11 cellular contexts compared by ENCODE assay signal in genomic region chr7:116097365-116098009, GRCh38.
DNase-seq lines count a peak whose midpoint lies in the region; ATAC-seq and TF ChIP-seq lines count a peak whose summit lies in the region.
"Had no signal": no experiment of that assay in that cellular context is flagged by ENCODE, and none has a peak within 500 bp of the region (broad histone marks: within the 10 kb centered on the region; RNA-seq: fewer than 3 reads in every experiment).

No MANE protein-coding gene starts in this region.

- no peaks in the 10 kb centered on the region for H3K36me3 ChIP-seq in smooth muscle cell (ENCODE audit: low read depth)
- H3K36me3 ChIP-seq: gastroesophageal sphincter, sigmoid colon had no signal

- POLR2A ChIA-PET in activated CD8-positive, alpha-beta T cell treated with anti-CD3 and anti-CD28 coated beads, Interleukin-2, amount 10 ng/mL, durations not matched to agents 7 days and 5 days (lab: Charles Lee), result no interaction called here

- peak overlapping the region; percentile 61 for H2AFZ ChIP-seq in smooth muscle cell (ENCODE audit: low read depth)

- no peaks in the 10 kb centered on the region for H3K4me1 Mint-ChIP-seq in activated CD8-positive, alpha-beta T cell treated with anti-CD3 and anti-CD28 coated beads, Interleukin-2, amount 10 ng/mL, durations not matched to agents 7 days and 5 days (ENCODE audit: low read depth)

- no peaks in the 10 kb centered on the region for H3K79me2 ChIP-seq in smooth muscle cell (ENCODE audit: low read depth)

- CTCF ChIA-PET in activated CD8-positive, alpha-beta T cell treated with anti-CD3 and anti-CD28 coated beads, Interleukin-2, amount 10 ng/mL, durations not matched to agents 7 days and 5 days (lab: Charles Lee), result interaction anchor here (1.9 kb wide), 1 partner anchor 10 kb away, joined by 4 read pairs; no protein-coding TSS in a partner anchor

- H3K27me3 ChIP-seq in smooth muscle cell (ENCODE audit: low read depth), result no peaks in the 10 kb centered on the region
- H3K27me3 ChIP-seq: gastroesophageal sphincter, sigmoid colon had no signal

- ATAC-seq in GM19395 (IDR thresholded peaks at IDR 0.05; ENCODE audit: unreplicated experiment) (peak; percentile 45), HG03045 (IDR thresholded peaks at IDR 0.05; ENCODE audit: unreplicated experiment) (no peak)
- ATAC-seq in activated CD8-positive, alpha-beta T cell treated with anti-CD3 and anti-CD28 coated beads, Interleukin-2, amount 10 ng/mL, durations not matched to agents 7 days and 5 days, result no peak
- ATAC-seq: gastroesophageal sphincter had no signal

- DNase-seq in OCI-M1 (lab: John Stamatoyannopoulos, UW), result peak; percentile 75
- peak; percentile 43 for DNase-seq in epithelial cell of proximal tubule (ENCODE audit: low read depth)
- DNase-seq in smooth muscle cell (lab: John Stamatoyannopoulos, UW; ENCODE audit: unreplicated experiment), result no peak
- no peak for DNase-seq in pons (ENCODE audit: low spot score)
- DNase-seq in activated CD8-positive, alpha-beta T cell treated with anti-CD3 and anti-CD28 coated beads, Interleukin-2, amount 10 ng/mL, durations not matched to agents 7 days and 5 days, result no peak
- DNase-seq: activated CD8-positive, alpha-beta memory T cell treated with anti-CD3 and anti-CD28 coated beads, Interleukin-2, amount 50 U/mL, for 4 hours; NCI-H187 treated with DMSO at 0.1 percent for 48 hours; sigmoid colon had no signal

- H3F3A ChIP-seq in smooth muscle cell (ENCODE audit: low read depth), result no peaks in the 10 kb centered on the region

- 71% methylated on average over 4 of the region's 4 CpGs for WGBS in smooth muscle cell (ENCODE audit: low lambda C conversion rate)

- no peaks in the 10 kb centered on the region for H4K20me1 ChIP-seq in smooth muscle cell (ENCODE audit: low read depth)

- no peaks in the 10 kb centered on the region for H3K36me3 Mint-ChIP-seq in activated CD8-positive, alpha-beta T cell treated with anti-CD3 and anti-CD28 coated beads, Interleukin-2, amount 10 ng/mL, durations not matched to agents 7 days and 5 days (ENCODE audit: low read depth)

- H3K9ac ChIP-seq in smooth muscle cell (ENCODE audit: low read depth), result peak overlapping the region; percentile 50

- no peaks in the 10 kb centered on the region for H3K9me3 Mint-ChIP-seq in activated CD8-positive, alpha-beta T cell treated with anti-CD3 and anti-CD28 coated beads, Interleukin-2, amount 10 ng/mL, durations not matched to agents 7 days and 5 days (ENCODE audit: insufficient read depth)

- H3K4me3 Mint-ChIP-seq in activated CD8-positive, alpha-beta T cell treated with anti-CD3 and anti-CD28 coated beads, Interleukin-2, amount 10 ng/mL, durations not matched to agents 7 days and 5 days, result no peak overlapping the region

- H3K4me1 ChIP-seq in smooth muscle cell (ENCODE audit: low read depth), result no peaks in the 10 kb centered on the region
- H3K4me1 ChIP-seq: gastroesophageal sphincter, sigmoid colon had no signal

- TF ChIP-seq CTCF in epithelial cell of proximal tubule (conservative IDR thresholded peaks at IDR 0.05; ENCODE audit: low read depth, low read length) (peak; percentile 20), smooth muscle cell (IDR thresholded peaks at IDR 0.05; ENCODE audit: borderline replicate concordance, insufficient read depth, poor library complexity, severe bottlenecking) (no peak)

- H3K9me3 ChIP-seq in smooth muscle cell (replicated peaks; ENCODE audit: low read depth), result no peaks in the 10 kb centered on the region
- H3K9me3 ChIP-seq: gastroesophageal sphincter, sigmoid colon had no signal

- H3K27me3 Mint-ChIP-seq in activated CD8-positive, alpha-beta T cell treated with anti-CD3 and anti-CD28 coated beads, Interleukin-2, amount 10 ng/mL, durations not matched to agents 7 days and 5 days (ENCODE audit: low read depth), result peaks cover 5% of the 10 kb centered on the region

- H3K27ac Mint-ChIP-seq in activated CD8-positive, alpha-beta T cell treated with anti-CD3 and anti-CD28 coated beads, Interleukin-2, amount 10 ng/mL, durations not matched to agents 7 days and 5 days, result no peak overlapping the region

- H3K4me3 ChIP-seq in epithelial cell of proximal tubule (ENCODE audit: low read depth, low read length) (no peak overlapping the region), smooth muscle cell (no peak overlapping the region)
- H3K4me3 ChIP-seq: gastroesophageal sphincter, sigmoid colon had no signal

- no peak overlapping the region for H3K4me2 ChIP-seq in smooth muscle cell

- peak overlapping the region; percentile 68 for H3K27ac ChIP-seq in smooth muscle cell (ENCODE audit: low read depth)
- H3K27ac ChIP-seq: gastroesophageal sphincter, sigmoid colon had no signal

Comparison
In these comparisons a context has a peak if more than half of its experiments do, and no peak if none do; other contexts are left out.
1. DNase-seq: peak in OCI-M1 (single experiment) and epithelial cell of proximal tubule (single experiment); none in smooth muscle cell (single experiment), pons (single experiment) and activated CD8-positive, alpha-beta T cell treated with anti-CD3 and anti-CD28 coated beads, Interleukin-2, amount 10 ng/mL, durations not matched to agents 7 days and 5 days (single experiment).